37 cellular contexts compared by ENCODE assay signal in genomic region chr2:170148161-170148560, GRCh38. TPM values are rescaled to one million over a fixed set of nuclear protein-coding genes. Genes with fewer than 3 reads are reported as not detected.
DNase-seq lines count a peak whose midpoint lies in the region; ATAC-seq and TF ChIP-seq lines count a peak whose summit lies in the region.
"Had no signal": no experiment of that assay in that cellular context is flagged by ENCODE, and none has a peak within 500 bp of the region (broad histone marks: within the 10 kb centered on the region; RNA-seq: fewer than 3 reads in every experiment).

No MANE protein-coding gene starts in this region.

- CTCF ChIA-PET in MCF 10A (lab: Yijun Ruan, JAX) = no interaction called here

- no peak for ATAC-seq in aorta (ENCODE audit: low FRiP score)
- ATAC-seq: gastroesophageal sphincter; left lobe of liver; stimulated activated memory B cell treated with anti-CD40 and anti-IgM and Interleukin-4, amounts not matched to agents 10 μg/mL and 1 μg/mL and 100 μg/mL, for 72 hours had no signal

- no peaks in the 10 kb centered on the region for H3K36me3 Mint-ChIP-seq in MCF 10A (ENCODE audit: insufficient read depth, unreplicated experiment)
- H3K36me3 Mint-ChIP-seq: activated naive CD8-positive, alpha-beta T cell; CD14-positive monocyte; immature natural killer cell; stimulated activated memory B cell treated with anti-CD40 and anti-IgM and Interleukin-4, amounts not matched to agents 10 μg/mL and 1 μg/mL and 100 μg/mL, for 72 hours had no signal

- no peaks in the 10 kb centered on the region for H3F3A ChIP-seq in MM.1S (ENCODE audit: insufficient read depth, low read length)

- H3K27me3 Mint-ChIP-seq in MCF 10A (ENCODE audit: insufficient read depth, unreplicated experiment) = no peaks in the 10 kb centered on the region
- H3K27me3 Mint-ChIP-seq: activated B cell treated with CpG ODN at 0.5 μM for 24 hours; activated CD4-positive, alpha-beta T cell treated with anti-CD3 and anti-CD28 coated beads, Interleukin-2, amount 10 ng/mL, durations not matched to agents 7 days and 5 days; activated naive CD8-positive, alpha-beta T cell had no signal

- H3K4me2 ChIP-seq in MM.1S (ENCODE audit: low read depth, low read length) = no peak overlapping the region

- H3K9me3 Mint-ChIP-seq in MCF 10A (ENCODE audit: unreplicated experiment) = no peaks in the 10 kb centered on the region
- H3K9me3 Mint-ChIP-seq: activated B cell treated with CpG ODN at 0.5 μM for 24 hours; activated CD4-positive, alpha-beta T cell treated with anti-CD3 and anti-CD28 coated beads, Interleukin-2, amount 10 ng/mL, durations not matched to agents 7 days and 5 days; activated T-cell treated with anti-CD3 and anti-CD28 coated beads, Interleukin-2, amount 50 U/mL, for 24 hours; immature natural killer cell had no signal

- H3K4me3 ChIP-seq in breast epithelium = no peak overlapping the region
- no peak overlapping the region for H3K4me3 ChIP-seq in fibroblast of mammary gland (ENCODE audit: control insufficient read depth, low read depth, low read length)
- H3K4me3 ChIP-seq in MM.1S (ENCODE audit: low read length) = no peak overlapping the region
- H3K4me3 ChIP-seq in aorta (ENCODE audit: low read length in 2 of 2) = no peak overlapping the region
- H3K4me3 ChIP-seq: colonic mucosa, gastroesophageal sphincter, ovary, SK-N-MC, skin epidermis had no signal

- DNase-seq in MCF 10A (ENCODE audit: unreplicated experiment) = peak; percentile 15
- DNase-seq in breast epithelium (ENCODE audit: low spot score in 2 of 2) = no peak
- peak; percentile 52 for DNase-seq in amniotic epithelial cell (ENCODE audit: low read depth)
- peak; percentile 57 for DNase-seq in fibroblast of mammary gland (ENCODE audit: low read depth)
- DNase-seq in T-helper 9 cell = no peak
- no peak for DNase-seq in MM.1S
- no peak for DNase-seq in aorta
- no peak for DNase-seq in erythroblast (lab: John Stamatoyannopoulos, UW)
- DNase-seq: 8988T; activated B cell treated with CpG ODN at 0.5 μM for 24 hours; activated CD4-positive, alpha-beta T cell treated with anti-CD3 and anti-CD28 coated beads, Interleukin-2, amount 10 ng/mL, durations not matched to agents 7 days and 5 days; activated effector memory CD4-positive, alpha-beta T cell treated with anti-CD3 and anti-CD28 coated beads, Interleukin-2, amount 50 U/mL, for 16 hours; activated T-cell treated with anti-CD3 and anti-CD28 coated beads, Interleukin-2, amount 50 U/mL, for 24 hours; anterior cingulate cortex; Caco-2; colonic mucosa; DMS79; effector CD8-positive, alpha-beta T cell; GF-D8; hypothalamus; immature natural killer cell; mesendoderm; NCI-H1048; NCI-H1694; NCI-H510A; ovary; retina; T-helper 1 cell; trophoblast cell had no signal

- no peaks in the 10 kb centered on the region for H3K79me2 ChIP-seq in MM.1S (ENCODE audit: low read length)

- H3K27me3 ChIP-seq in breast epithelium = no peaks in the 10 kb centered on the region
- no peaks in the 10 kb centered on the region for H3K27me3 ChIP-seq in MM.1S (replicated peaks; ENCODE audit: insufficient read depth, low read length)
- H3K27me3 ChIP-seq in aorta (ENCODE audit: control insufficient read depth in 1 of 2, insufficient read depth in 2 of 2, low read length in 1 of 2) = no peaks in the 10 kb centered on the region
- H3K27me3 ChIP-seq: colonic mucosa, gastroesophageal sphincter, ovary had no signal

- TF ChIP-seq POLR2A in breast epithelium (IDR thresholded peaks at IDR 0.05) = no peak
- no peak for TF ChIP-seq POLR2A in erythroblast (IDR thresholded peaks at IDR 0.05; ENCODE audit: low read length)

- no peak overlapping the region for H3K9ac ChIP-seq in MM.1S (ENCODE audit: low read length)

- H3K4me3 Mint-ChIP-seq in MCF 10A (ENCODE audit: unreplicated experiment) = no peak overlapping the region
- H3K4me3 Mint-ChIP-seq: activated B cell treated with CpG ODN at 0.5 μM for 24 hours; activated CD4-positive, alpha-beta T cell treated with anti-CD3 and anti-CD28 coated beads, Interleukin-2, amount 10 ng/mL, durations not matched to agents 7 days and 5 days; activated naive CD8-positive, alpha-beta T cell; activated T-cell treated with anti-CD3 and anti-CD28 coated beads, Interleukin-2, amount 50 U/mL, for 24 hours; CD14-positive monocyte; immature natural killer cell; stimulated activated memory B cell treated with anti-CD40 and anti-IgM and Interleukin-4, amounts not matched to agents 10 μg/mL and 1 μg/mL and 100 μg/mL, for 72 hours had no signal

- no peaks in the 10 kb centered on the region for H3K4me1 Mint-ChIP-seq in MCF 10A (ENCODE audit: insufficient read depth, unreplicated experiment)
- H3K4me1 Mint-ChIP-seq: activated B cell treated with CpG ODN at 0.5 μM for 24 hours; activated CD4-positive, alpha-beta T cell treated with anti-CD3 and anti-CD28 coated beads, Interleukin-2, amount 10 ng/mL, durations not matched to agents 7 days and 5 days; immature natural killer cell; stimulated activated memory B cell treated with anti-CD40 and anti-IgM and Interleukin-4, amounts not matched to agents 10 μg/mL and 1 μg/mL and 100 μg/mL, for 72 hours had no signal

- H3K27ac Mint-ChIP-seq in MCF 10A (ENCODE audit: low read depth, unreplicated experiment) = no peak overlapping the region
- H3K27ac Mint-ChIP-seq: activated B cell treated with CpG ODN at 0.5 μM for 24 hours; activated CD4-positive, alpha-beta T cell treated with anti-CD3 and anti-CD28 coated beads, Interleukin-2, amount 10 ng/mL, durations not matched to agents 7 days and 5 days; activated naive CD8-positive, alpha-beta T cell; activated T-cell treated with anti-CD3 and anti-CD28 coated beads, Interleukin-2, amount 50 U/mL, for 24 hours; CD14-positive monocyte; immature natural killer cell; stimulated activated memory B cell treated with anti-CD40 and anti-IgM and Interleukin-4, amounts not matched to agents 10 μg/mL and 1 μg/mL and 100 μg/mL, for 72 hours had no signal

- no TSS peak for BruUV-seq in MCF 10A (replicated peaks; lab: Mats Ljungman, UMichigan)

- POLR2A ChIA-PET in MCF 10A (lab: Yijun Ruan, JAX) = interaction anchor here (1.3 kb wide), 1 partner anchor 14 kb away, joined by 4 read pairs; no protein-coding TSS in a partner anchor

- intact Hi-C loops in MCF 10A (cut with micrococcal nuclease) (no loop called here), breast epithelium (cut with DNase I; ENCODE audit: low total_unique reads) (no loop called here), aorta (cut with DNase I) (no loop called here)

- TF ChIP-seq CTCF in MCF 10A (IDR thresholded peaks at IDR 0.05; ENCODE audit: unreplicated experiment) = no peak
- TF ChIP-seq CTCF in breast epithelium (IDR thresholded peaks at IDR 0.05) = no peak
- TF ChIP-seq CTCF in fibroblast of mammary gland (conservative IDR thresholded peaks at IDR 0.05; ENCODE audit: control insufficient read depth, insufficient read depth, low read depth, low read length) = no peak
- no peak for TF ChIP-seq CTCF in MM.1S (IDR thresholded peaks at IDR 0.05; ENCODE audit: low read length)

- H2AFZ ChIP-seq in MM.1S (ENCODE audit: low read length) = no peak overlapping the region

- H3K9me3 ChIP-seq in breast epithelium (no peaks in the 10 kb centered on the region), MM.1S (replicated peaks; ENCODE audit: insufficient read depth, low read length) (no peaks in the 10 kb centered on the region; the same call in 1 of the 2 replicates), aorta (ENCODE audit: control insufficient read depth, low read length) (peaks cover 2% of the 10 kb centered on the region)
- H3K9me3 ChIP-seq: colonic mucosa, gastroesophageal sphincter, ovary had no signal

- H3K36me3 ChIP-seq in breast epithelium (no peaks in the 10 kb centered on the region), MM.1S (replicated peaks; ENCODE audit: insufficient read depth, low read length) (no peaks in the 10 kb centered on the region), aorta (ENCODE audit: control insufficient read depth in 1 of 2, insufficient read depth in 2 of 2, low read length in 1 of 2) (no peaks in the 10 kb centered on the region)
- H3K36me3 ChIP-seq: colonic mucosa, gastroesophageal sphincter, ovary had no signal

- no peaks in the 10 kb centered on the region for H3K9me2 ChIP-seq in MM.1S (replicated peaks; ENCODE audit: insufficient read depth, low read length)

- no peaks in the 10 kb centered on the region for H4K20me1 ChIP-seq in MM.1S (ENCODE audit: insufficient read depth, low read length)

- H3K27ac ChIP-seq in breast epithelium (no peak overlapping the region), MM.1S (ENCODE audit: low read length) (no peak overlapping the region), aorta (ENCODE audit: low read depth in 1 of 2, low read length in 2 of 2) (no peak overlapping the region)
- H3K27ac ChIP-seq: colonic mucosa, gastroesophageal sphincter, ovary, SK-N-MC, skin epidermis had no signal

- H3K4me1 ChIP-seq in breast epithelium = no peaks in the 10 kb centered on the region
- H3K4me1 ChIP-seq in MM.1S (ENCODE audit: low read length) = no peaks in the 10 kb centered on the region
- H3K4me1 ChIP-seq in aorta (ENCODE audit: control insufficient read depth in 1 of 2, insufficient read depth in 2 of 2, low read length in 2 of 2) = no peaks in the 10 kb centered on the region
- H3K4me1 ChIP-seq: colonic mucosa had no signal

RNA-seq across cellular contexts. Expression of gene MYO3B, which starts 29.8 kb away (rescaled TPM):
- total RNA-seq in MCF 10A (2022) = not detected in 2 replicates
- total RNA-seq in breast epithelium = under 1 TPM; 0.15 to 0.98 (median 0.16) TPM
- under 1 TPM in 1 of 2 donors, not detected in 1; 0.32 TPM for total RNA-seq in aorta
- polyA plus RNA-seq in aorta = under 1 TPM in 1 of 2 donors, not detected in 1; 0.05 TPM
- total RNA-seq: activated B cell treated with CpG ODN at 0.5 μM for 24 hours, gastroesophageal sphincter, left lobe of liver, OCI-LY7 had no signal
- polyA plus RNA-seq: CD14-positive monocyte, immature natural killer cell had no signal

Comparison
In these comparisons a context has a peak if more than half of its experiments do, and no peak if none do; other contexts are left out.
1. DNase-seq: peak in MCF 10A (single experiment), amniotic epithelial cell (single experiment) and fibroblast of mammary gland (single experiment); none in breast epithelium (0 of 2), T-helper 9 cell (single experiment), MM.1S (single experiment), aorta (0 of 2) and erythroblast (0 of 2).